ENCODE assay signal across 7 cellular contexts in genomic region chr20:63735859-63736718, GRCh38. TPM values are rescaled to one million over a fixed set of nuclear protein-coding genes. Genes with fewer than 3 reads are reported as not detected.
DNase-seq lines count a peak whose midpoint lies in the region; ATAC-seq and TF ChIP-seq lines count a peak whose summit lies in the region.

TSS of gene LIME1 (plus strand) at chr20:63736664. CDS start at chr20:63737550, 886 bp downstream.

- DNase-seq in activated CD4-positive, alpha-beta T cell treated with anti-CD3 and anti-CD28 coated beads, Interleukin-2, amount 50 U/mL, for 48 hours: peak; percentile 52 to 58
- no peak for DNase-seq in epithelial cell of proximal tubule (ENCODE audit: low read depth)
- peak; percentile 59 for DNase-seq in stimulated activated CD4-positive, alpha-beta T cell treated with anti-CD3 and anti-CD28 coated beads, Interleukin-4, amount 100 ng/mL, for 24 hours
- no peak for DNase-seq in midbrain (lab: John Stamatoyannopoulos, UW)

- no peak for TF ChIP-seq CTCF in epithelial cell of proximal tubule (conservative IDR thresholded peaks at IDR 0.05; ENCODE audit: low read depth, low read length)

- no peak within 1 kb of the TSS for H3K4me3 ChIP-seq in epithelial cell of proximal tubule (ENCODE audit: low read depth, low read length)

- ATAC-seq in HG03097 (IDR thresholded peaks at IDR 0.05; ENCODE audit: low FRiP score, unreplicated experiment): peak; percentile 22
- ATAC-seq in HG03196 (IDR thresholded peaks at IDR 0.05; ENCODE audit: unreplicated experiment): no peak
- no peak for ATAC-seq in HG03378 (IDR thresholded peaks at IDR 0.05; ENCODE audit: unreplicated experiment)

RNA-seq across cellular contexts. Expression of gene LIME1, which starts in this region (rescaled TPM):
- total RNA-seq in epithelial cell of proximal tubule: 6.5 and 19.1 TPM in 2 replicates

Comparison
In these comparisons a context has a peak if more than half of its experiments do, and no peak if none do; other contexts are left out.
1. DNase-seq: peak in activated CD4-positive, alpha-beta T cell treated with anti-CD3 and anti-CD28 coated beads, Interleukin-2, amount 50 U/mL, for 48 hours (2 of 2) and stimulated activated CD4-positive, alpha-beta T cell treated with anti-CD3 and anti-CD28 coated beads, Interleukin-4, amount 100 ng/mL, for 24 hours (single experiment); none in epithelial cell of proximal tubule (single experiment) and midbrain (single experiment).